ENCODE assay signal across 1 cellular context in genomic region chr2:189783927-189784867, GRCh38.
TF ChIP-seq lines count a peak whose summit lies in the region.

Gene ORMDL1 (minus strand): TSS chr2:189784339. CDS start chr2:189782595, 1,744 bp downstream.
Gene PMS1 (plus strand): TSS chr2:189784450. CDS start chr2:189791810, 7,360 bp downstream.

TF ChIP-seq in SK-N-SH, 30 proteins besides CTCF, POLR2A, EP300 and RAD21 (continued from another document):
- TF ChIP-seq ZBTB33 (IDR thresholded peaks at IDR 0.05; ENCODE audit: borderline replicate concordance, low read depth), result no peak
- TF ChIP-seq POLR2AphosphoS5 (IDR thresholded peaks at IDR 0.05; ENCODE audit: low read depth, low read length), result peak; percentile 89
- no peak for TF ChIP-seq RXRA (IDR thresholded peaks at IDR 0.05; ENCODE audit: borderline replicate concordance, low read depth)
- TF ChIP-seq MEF2A (IDR thresholded peaks at IDR 0.05; ENCODE audit: borderline replicate concordance, low read depth), result no peak
- TF ChIP-seq IRF3 (IDR thresholded peaks at IDR 0.05; ENCODE audit: low read depth, low read length), result peak; percentile 50
- TF ChIP-seq FOSL2 (IDR thresholded peaks at IDR 0.05; ENCODE audit: borderline replicate concordance, low read depth), result no peak
- no peak for TF ChIP-seq JUND (IDR thresholded peaks at IDR 0.05)
- TF ChIP-seq USF2 (IDR thresholded peaks at IDR 0.05; ENCODE audit: borderline replicate concordance, low read depth, low read length), result no peak
TF ChIP-seq in SK-N-SH: peak in this region for 14.
